ENCODE assay signal across 26 cellular contexts in the genomic region with DNA sequence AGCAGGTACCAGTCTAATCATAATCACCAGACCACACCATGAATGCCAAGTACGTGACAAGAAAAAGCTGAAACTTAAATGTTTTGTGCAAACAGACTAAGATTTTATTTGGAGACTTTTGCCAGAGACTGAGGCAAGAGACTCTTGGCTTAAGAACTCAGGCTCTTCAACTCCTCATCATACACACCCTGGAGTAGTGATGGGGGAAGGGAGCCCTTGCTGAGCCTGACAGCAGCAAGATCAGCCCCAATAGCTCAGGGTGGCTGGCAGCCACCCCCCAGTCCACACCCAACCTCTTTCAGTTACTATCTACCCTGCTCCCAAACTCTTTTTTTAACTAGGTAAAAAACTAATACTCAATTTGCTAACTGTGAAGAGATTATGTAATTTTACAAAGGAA.
"Had no signal": no experiment of that assay in that cellular context is flagged by ENCODE, and none has a peak within 500 bp of the region (broad histone marks: within the 10 kb centered on the region; RNA-seq: fewer than 3 reads in every experiment).

No MANE protein-coding gene starts in this region.

- H3K27me3 ChIP-seq: esophagus muscularis mucosa, neutrophil, sigmoid colon had no signal

- H3K9me3 ChIP-seq: esophagus muscularis mucosa, mucosa of descending colon, neutrophil, sigmoid colon, stomach, tibial artery had no signal

- H3K27me3 Mint-ChIP-seq: natural killer cell treated with Interleukin-12 subunit alpha and Interleukin-12 subunit beta and Interleukin-15 and Interleukin-18, amount 100 ng/mL, for 72 hours had no signal

- H3K27ac ChIP-seq: coronary artery, esophagus muscularis mucosa, neutrophil, parathyroid adenoma, sigmoid colon, stomach, tibial artery had no signal

- FAIRE-seq: endothelial cell of umbilical vein, frontal cortex, keratinocyte, urothelium cell line had no signal

- H3K36me3 ChIP-seq: esophagus muscularis mucosa, neutrophil, sigmoid colon, stomach, tibial artery had no signal

- H3K4me1 ChIP-seq: esophagus muscularis mucosa, stomach, tibial artery had no signal

- H3K27ac Mint-ChIP-seq: mesothelial cell of epicardium; naive B cell; natural killer cell treated with Interleukin-12 subunit alpha and Interleukin-12 subunit beta and Interleukin-15 and Interleukin-18, amount 100 ng/mL, for 72 hours; progenitor cell of endocrine pancreas; stimulated activated effector memory CD8-positive, alpha-beta T cell treated with anti-CD3 and anti-CD28 coated beads, Interleukin-12 subunit alpha, Interleukin-12 subunit beta, amount 100 ng/mL, for 72 hours; type B pancreatic cell had no signal

- ATAC-seq: left lobe of liver; mucosa of descending colon; natural killer cell treated with Interleukin-12 subunit alpha and Interleukin-12 subunit beta and Interleukin-15 and Interleukin-18, amount 100 ng/mL, for 72 hours; stimulated activated effector memory CD8-positive, alpha-beta T cell treated with anti-CD3 and anti-CD28 coated beads, Interleukin-12 subunit alpha, Interleukin-12 subunit beta, amount 100 ng/mL, for 72 hours had no signal

- H3K4me1 Mint-ChIP-seq: naive B cell; neural crest cell; stimulated activated effector memory CD8-positive, alpha-beta T cell treated with anti-CD3 and anti-CD28 coated beads, Interleukin-12 subunit alpha, Interleukin-12 subunit beta, amount 100 ng/mL, for 72 hours had no signal

- H3K36me3 Mint-ChIP-seq: naive B cell; natural killer cell treated with Interleukin-12 subunit alpha and Interleukin-12 subunit beta and Interleukin-15 and Interleukin-18, amount 100 ng/mL, for 72 hours; stimulated activated effector memory CD8-positive, alpha-beta T cell treated with anti-CD3 and anti-CD28 coated beads, Interleukin-12 subunit alpha, Interleukin-12 subunit beta, amount 100 ng/mL, for 72 hours had no signal

- H3K9me3 Mint-ChIP-seq: natural killer cell treated with Interleukin-12 subunit alpha and Interleukin-12 subunit beta and Interleukin-15 and Interleukin-18, amount 100 ng/mL, for 72 hours; neural crest cell; stimulated activated effector memory CD8-positive, alpha-beta T cell treated with anti-CD3 and anti-CD28 coated beads, Interleukin-12 subunit alpha, Interleukin-12 subunit beta, amount 100 ng/mL, for 72 hours; type B pancreatic cell had no signal

- H3K4me3 ChIP-seq: coronary artery, esophagus muscularis mucosa, mucosa of descending colon, sigmoid colon, stomach, tibial artery had no signal

- DNase-seq: dermis blood vessel endothelial cell; effector memory CD4-positive, alpha-beta T cell; mesenchymal stem cell; mucosa of descending colon; naive B cell; sigmoid colon; stimulated activated CD4-positive, alpha-beta T cell treated with anti-CD3 and anti-CD28 coated beads, Interleukin-2, amount 100 ng/mL, for 24 hours; stimulated activated CD4-positive, alpha-beta T cell treated with anti-CD3 and anti-CD28 coated beads, Interleukin-4, amount 100 ng/mL, for 24 hours; stimulated activated naive CD4-positive, alpha-beta T cell treated with Interleukin-2 at 50 U/mL for 16 hours; stomach; tibial artery had no signal

- H3K4me3 Mint-ChIP-seq: mesothelial cell of epicardium; naive B cell; natural killer cell treated with Interleukin-12 subunit alpha and Interleukin-12 subunit beta and Interleukin-15 and Interleukin-18, amount 100 ng/mL, for 72 hours; neural crest cell; stimulated activated effector memory CD8-positive, alpha-beta T cell treated with anti-CD3 and anti-CD28 coated beads, Interleukin-12 subunit alpha, Interleukin-12 subunit beta, amount 100 ng/mL, for 72 hours; type B pancreatic cell had no signal
